ENCODE assay signal across 14 cellular contexts in genomic region chr12:1422604-1423315, GRCh38.
DNase-seq lines count a peak whose midpoint lies in the region; ATAC-seq and TF ChIP-seq lines count a peak whose summit lies in the region.
"Had no signal": no experiment of that assay in that cellular context is flagged by ENCODE, and none has a peak within 500 bp of the region (broad histone marks: within the 10 kb centered on the region; RNA-seq: fewer than 3 reads in every experiment).

No MANE protein-coding gene starts in this region.

- no peaks in the 10 kb centered on the region for H3K9me3 ChIP-seq in CD4-positive, alpha-beta T cell (ENCODE audit: control insufficient read depth, low read length)
- peaks cover 4% of the 10 kb centered on the region for H3K9me3 ChIP-seq in HAP-1
- H3K9me3 ChIP-seq: neutrophil had no signal

- DNase-seq in CD4-positive, alpha-beta T cell: no peak
- DNase-seq in NCI-H187 treated with DMSO at 0.1 percent for 48 hours (lab: John Stamatoyannopoulos, UW) (no peak), HAP-1 (ENCODE audit: low spot score in 2 of 2) (no peak), putamen (ENCODE audit: low spot score) (no peak)
- no peak for DNase-seq in stimulated activated CD4-positive, alpha-beta T cell treated with anti-CD3 and anti-CD28 coated beads, Interleukin-4, amount 100 ng/mL, for 1 hour
- DNase-seq: NCI-H2029 treated with DMSO at 0.1 percent for 48 hours; NK-92 treated with Interleukin-12 subunit alpha and Interleukin-12 subunit beta, amount 100 ng/mL, for 24 hours; stomach had no signal

- peaks cover 7% of the 10 kb centered on the region for H3K9me3 Mint-ChIP-seq in CD4-positive, alpha-beta T cell
- H3K9me3 Mint-ChIP-seq in activated T-helper 17 cell treated with anti-CD3 and anti-CD28 coated beads, Interleukin-2, amount 50 U/mL, for 72 hours: peaks cover 5% of the 10 kb centered on the region

- H3K4me3 ChIP-seq in HAP-1: no peak overlapping the region
- H3K4me3 ChIP-seq: lung, stomach, vagina had no signal

- peak; percentile 24 for ATAC-seq in CD4-positive, alpha-beta T cell (ENCODE audit: poor library complexity)
- ATAC-seq in GM18498 (IDR thresholded peaks at IDR 0.05; ENCODE audit: unreplicated experiment): peak; percentile 39
- peak; percentile 54 for ATAC-seq in HG02798 (IDR thresholded peaks at IDR 0.05; ENCODE audit: poor library complexity, unreplicated experiment)
- peak; percentile 94 for ATAC-seq in activated T-helper 17 cell treated with anti-CD3 and anti-CD28 coated beads, Interleukin-2, amount 50 U/mL, for 72 hours (replicated peaks)

- POLR2A ChIA-PET in CD4-positive, alpha-beta T cell (lab: Charles Lee): no interaction called here

- peaks cover 53% of the 10 kb centered on the region for H3K36me3 Mint-ChIP-seq in CD4-positive, alpha-beta T cell (ENCODE audit: low read depth)
- H3K36me3 Mint-ChIP-seq in activated T-helper 17 cell treated with anti-CD3 and anti-CD28 coated beads, Interleukin-2, amount 50 U/mL, for 72 hours (ENCODE audit: low read depth): peaks cover 18% of the 10 kb centered on the region

- intact Hi-C loops in CD4-positive, alpha-beta T cell (cut with DNase I, micrococcal nuclease): no loop called here

- H3K27ac Mint-ChIP-seq in CD4-positive, alpha-beta T cell: no peak overlapping the region
- H3K27ac Mint-ChIP-seq in activated T-helper 17 cell treated with anti-CD3 and anti-CD28 coated beads, Interleukin-2, amount 50 U/mL, for 72 hours: peak overlapping the region; percentile 90

- CTCF ChIA-PET in CD4-positive, alpha-beta T cell (lab: Charles Lee): no interaction called here

- no peaks in the 10 kb centered on the region for H3K36me3 ChIP-seq in HAP-1 (replicated peaks)
- H3K36me3 ChIP-seq: neutrophil, vagina had no signal

- no peaks in the 10 kb centered on the region for H3K27me3 ChIP-seq in CD4-positive, alpha-beta T cell (ENCODE audit: control insufficient read depth, insufficient read depth, low read length)
- no peaks in the 10 kb centered on the region for H3K27me3 ChIP-seq in HAP-1 (ENCODE audit: low read depth)
- H3K27me3 ChIP-seq: neutrophil, stomach, vagina had no signal

- H3K27me3 Mint-ChIP-seq in CD4-positive, alpha-beta T cell: no peaks in the 10 kb centered on the region
- no peaks in the 10 kb centered on the region for H3K27me3 Mint-ChIP-seq in activated T-helper 17 cell treated with anti-CD3 and anti-CD28 coated beads, Interleukin-2, amount 50 U/mL, for 72 hours

- in situ Hi-C loops in HAP-1 (cut with MboI; ENCODE audit: low sequenced_read_pairs): no loop called here

- H3K4me1 Mint-ChIP-seq in CD4-positive, alpha-beta T cell (ENCODE audit: low read depth): no peaks in the 10 kb centered on the region
- H3K4me1 Mint-ChIP-seq in activated T-helper 17 cell treated with anti-CD3 and anti-CD28 coated beads, Interleukin-2, amount 50 U/mL, for 72 hours: peaks cover 19% of the 10 kb centered on the region

- H3K27ac ChIP-seq in CD4-positive, alpha-beta T cell (ENCODE audit: low read depth, low read length): no peak overlapping the region
- H3K27ac ChIP-seq: stomach, vagina had no signal

- H3K4me1 ChIP-seq in HAP-1: no peaks in the 10 kb centered on the region
- H3K4me1 ChIP-seq: vagina had no signal

- H3K4me3 Mint-ChIP-seq in CD4-positive, alpha-beta T cell: no peak overlapping the region
- peak overlapping the region; percentile 58 for H3K4me3 Mint-ChIP-seq in activated T-helper 17 cell treated with anti-CD3 and anti-CD28 coated beads, Interleukin-2, amount 50 U/mL, for 72 hours

- TF ChIP-seq CTCF in CD4-positive, alpha-beta T cell (IDR thresholded peaks at IDR 0.05): no peak

Comparison
In these comparisons a context has a peak if more than half of its experiments do, and no peak if none do; other contexts are left out.
1. ATAC-seq: peak in every context shown above with its lines; median percentile 94 in activated T-helper 17 cell treated with anti-CD3 and anti-CD28 coated beads, Interleukin-2, amount 50 U/mL, for 72 hours; 54 in HG02798; 39 in GM18498; 24 in CD4-positive, alpha-beta T cell.